Comparison of ENCODE assay signal across 15 cellular contexts in genomic region chr2:8527031-8527430, GRCh38.
DNase-seq lines count a peak whose midpoint lies in the region; ATAC-seq and TF ChIP-seq lines count a peak whose summit lies in the region.
"Had no signal": no experiment of that assay in that cellular context is flagged by ENCODE, and none has a peak within 500 bp of the region (broad histone marks: within the 10 kb centered on the region; RNA-seq: fewer than 3 reads in every experiment).

No MANE protein-coding gene starts in this region.

- H3K9me3 ChIP-seq in mucosa of rectum (ENCODE audit: control insufficient read depth in 2 of 2, low read length in 2 of 2) = peaks cover 0 to 6% of the 10 kb centered on the region in 2 donors
- H3K9me3 ChIP-seq in CD4-positive, alpha-beta memory T cell (ENCODE audit: control insufficient read depth in 1 of 2, low read length in 2 of 2) = peaks cover 0 to 8% of the 10 kb centered on the region in 2 donors

- H3K36me3 ChIP-seq in GM23338 (ENCODE audit: insufficient read depth) = no peaks in the 10 kb centered on the region
- H3K36me3 ChIP-seq in mucosa of rectum (ENCODE audit: control insufficient read depth in 2 of 2, insufficient read depth in 2 of 2, low read length in 2 of 2) = no peaks in the 10 kb centered on the region
- H3K36me3 ChIP-seq in CD4-positive, alpha-beta memory T cell (ENCODE audit: insufficient read depth, low read length) = no peaks in the 10 kb centered on the region
- H3K36me3 ChIP-seq: gastroesophageal sphincter had no signal

- H3K4me1 ChIP-seq in GM23338 (ENCODE audit: insufficient read depth) = peaks cover 6% of the 10 kb centered on the region; the same call in 1 of the 2 replicates
- peaks cover 23 to 33% of the 10 kb centered on the region in 2 donors for H3K4me1 ChIP-seq in mucosa of rectum (ENCODE audit: control insufficient read depth in 2 of 2, insufficient read depth in 2 of 2, low read length in 2 of 2)
- H3K4me1 ChIP-seq in CD4-positive, alpha-beta memory T cell (ENCODE audit: insufficient read depth, low read length) = peaks cover 23% of the 10 kb centered on the region

- CTCF ChIA-PET in CD4-positive, alpha-beta memory T cell (lab: Charles Lee; ENCODE audit: partially characterized antibody) = no interaction called here

- no peak overlapping the region for H3K27ac ChIP-seq in GM23338 (ENCODE audit: low read depth)
- H3K27ac ChIP-seq in VCaP = peak overlapping the region; percentile 98
- H3K27ac ChIP-seq in mucosa of rectum (ENCODE audit: low read depth in 2 of 2, low read length in 2 of 2) = peak overlapping the region; percentile 79 to 83
- no peak overlapping the region for H3K27ac ChIP-seq in CD4-positive, alpha-beta memory T cell (ENCODE audit: low read depth, low read length)
- H3K27ac ChIP-seq: gastroesophageal sphincter had no signal

- ATAC-seq in GM23338 = no peak
- ATAC-seq in GM19397 (IDR thresholded peaks at IDR 0.05; ENCODE audit: unreplicated experiment) = no peak
- ATAC-seq in GM21786 (IDR thresholded peaks at IDR 0.05; ENCODE audit: unreplicated experiment) = no peak
- ATAC-seq: gastroesophageal sphincter had no signal

- intact Hi-C loops in CD4-positive, alpha-beta memory T cell (cut with micrococcal nuclease) = no loop called here

- H3K27me3 Mint-ChIP-seq in GM23338 (ENCODE audit: insufficient read depth, low read depth, poor library complexity) = peaks cover 6% of the 10 kb centered on the region
- H3K27me3 Mint-ChIP-seq in CD4-positive, alpha-beta memory T cell = no peaks in the 10 kb centered on the region

- H3K9ac ChIP-seq in mucosa of rectum (ENCODE audit: low read depth in 1 of 2, low read length in 2 of 2) = no peak overlapping the region

- no peaks in the 10 kb centered on the region for H3K79me2 ChIP-seq in GM23338 (replicated peaks; ENCODE audit: insufficient read depth)

- TF ChIP-seq CTCF in GM23338 (conservative IDR thresholded peaks at IDR 0.05; ENCODE audit: low read depth in 2 of 2) (no peak), VCaP (conservative IDR thresholded peaks at IDR 0.05) (no peak)

- H3K4me1 Mint-ChIP-seq in GM23338 = peaks cover 20% of the 10 kb centered on the region
- peaks cover 18 to 45% (median 31%) of the 10 kb centered on the region in 4 donors for H3K4me1 Mint-ChIP-seq in CD4-positive, alpha-beta memory T cell

- H3K9me3 Mint-ChIP-seq in GM23338 = peaks cover 11% of the 10 kb centered on the region
- H3K9me3 Mint-ChIP-seq in CD4-positive, alpha-beta memory T cell = peaks cover 0 to 14% (median 11%) of the 10 kb centered on the region in 8 donors

- no peak overlapping the region for H3K27ac Mint-ChIP-seq in GM23338
- H3K27ac Mint-ChIP-seq in CD4-positive, alpha-beta memory T cell = peak overlapping the region in 1 of 7 donors; percentile 80
- H3K27ac Mint-ChIP-seq: T-helper 2 cell treated with Interferon-gamma antibody and Interleukin-4, amounts not matched to agents 5 μg/mL and 100 μg/mL, for 36 hours had no signal

- H3K4me3 ChIP-seq in GM23338 = no peak overlapping the region
- no peak overlapping the region for H3K4me3 ChIP-seq in mucosa of rectum (ENCODE audit: low read length in 2 of 2)
- H3K4me3 ChIP-seq in CD4-positive, alpha-beta memory T cell (ENCODE audit: low read length in 2 of 2) = no peak overlapping the region
- H3K4me3 ChIP-seq: gastroesophageal sphincter had no signal

- no peaks in the 10 kb centered on the region for H3K36me3 Mint-ChIP-seq in GM23338 (ENCODE audit: low read depth)
- peaks cover 0 to 4% of the 10 kb centered on the region in 2 donors for H3K36me3 Mint-ChIP-seq in CD4-positive, alpha-beta memory T cell

- H3K9me2 ChIP-seq in GM23338 (ENCODE audit: insufficient read depth) = 0 out of 2 replicates have a peak, but pooled peaks cover 8% of the 10 kb centered on the region

- H3F3A ChIP-seq in GM23338 (replicated peaks; ENCODE audit: low read depth) = no peaks in the 10 kb centered on the region

- no peaks in the 10 kb centered on the region for H3K27me3 ChIP-seq in GM23338 (ENCODE audit: insufficient read depth)
- H3K27me3 ChIP-seq in mucosa of rectum (ENCODE audit: control insufficient read depth in 2 of 2, insufficient read depth in 2 of 2, low read length in 2 of 2) = no peaks in the 10 kb centered on the region
- H3K27me3 ChIP-seq in CD4-positive, alpha-beta memory T cell (ENCODE audit: insufficient read depth, low read length) = no peaks in the 10 kb centered on the region
- H3K27me3 ChIP-seq: gastroesophageal sphincter had no signal

- no peaks in the 10 kb centered on the region for H4K20me1 ChIP-seq in GM23338 (replicated peaks; ENCODE audit: insufficient read depth)

- H2AFZ ChIP-seq in GM23338 = 0 out of 2 replicates have a peak overlapping the region, but pooled peaks have one; percentile 18

- H3K4me3 Mint-ChIP-seq in GM23338 = no peak overlapping the region
- H3K4me3 Mint-ChIP-seq in CD4-positive, alpha-beta memory T cell = no peak overlapping the region
- H3K4me3 Mint-ChIP-seq: T-helper 2 cell treated with Interferon-gamma antibody and Interleukin-4, amounts not matched to agents 5 μg/mL and 100 μg/mL, for 36 hours had no signal

- DNase-seq in COLO668 (lab: John Stamatoyannopoulos, UW; ENCODE audit: unreplicated experiment) = peak; percentile 21
- DNase-seq in GM23338 (ENCODE audit: low spot score) = no peak
- no peak for DNase-seq in CD4-positive, alpha-beta memory T cell
- DNase-seq: activated CD4-positive, CD25-positive, alpha-beta regulatory T cell treated with anti-CD3 and anti-CD28 coated beads, Interleukin-2, amount 50 U/mL, for 72 hours; activated effector memory CD4-positive, alpha-beta T cell treated with Interleukin-2 at 50 U/mL for 16 hours; NCI-H1694 treated with DMSO at 0.1 percent for 48 hours; NCI-H226; SIG-M5; stimulated activated CD4-positive, alpha-beta T cell treated with anti-CD3 and anti-CD28 coated beads, Interleukin-2, amount 100 ng/mL, for 48 hours had no signal

- H3K4me2 ChIP-seq in GM23338 = no peak overlapping the region

- POLR2A ChIA-PET in CD4-positive, alpha-beta memory T cell (lab: Charles Lee; ENCODE audit: partially characterized antibody) = no interaction called here

TF ChIP-seq in GM23338, 12 proteins besides CTCF, POLR2A, EP300 and RAD21 (continues in another document):
- no peak for TF ChIP-seq ZNF462 (CRISPR knock-in tag; IDR thresholded peaks at IDR 0.05)
- no peak for TF ChIP-seq ZNF331 (CRISPR knock-in tag; IDR thresholded peaks at IDR 0.05; ENCODE audit: low read depth)
- TF ChIP-seq JUNB (IDR thresholded peaks at IDR 0.05; ENCODE audit: unreplicated experiment) = no peak
- TF ChIP-seq EZH2phosphoT487 (IDR thresholded peaks at IDR 0.05; ENCODE audit: unreplicated experiment) = no peak
- no peak for TF ChIP-seq ZNF114 (CRISPR knock-in tag; IDR thresholded peaks at IDR 0.05)
- TF ChIP-seq EZH2 (IDR thresholded peaks at IDR 0.05; ENCODE audit: low read depth, unreplicated experiment) = no peak

Comparison
In these comparisons a context has a peak if more than half of its experiments do, and no peak if none do; other contexts are left out.
1. H3K27ac ChIP-seq: peak in VCaP (single experiment) and mucosa of rectum (2 of 2); none in GM23338 (single experiment) and CD4-positive, alpha-beta memory T cell (single experiment).